In genomic region chr4:76179398-76180318, GRCh38 we compare ENCODE assay signal across 8 cellular contexts. TPM values are rescaled to one million over a fixed set of nuclear protein-coding genes. Genes with fewer than 3 reads are reported as not detected.
DNase-seq lines count a peak whose midpoint lies in the region; ATAC-seq and TF ChIP-seq lines count a peak whose summit lies in the region.

No MANE protein-coding gene starts in this region.

- CTCF ChIA-PET in HEK293T (lab: Yijun Ruan, JAX), result interaction anchor here (0.7 to 3.5 kb wide), 20 partner anchors 9 to 685 kb away, joined by 3 to 43 read pairs (median 4); partner anchors contain the start of genes FAM47E, SCARB2 and STBD1
- CTCF ChIA-PET in SK-N-SH (lab: Yijun Ruan, JAX), result interaction anchor here (0.6 to 7.8 kb wide), 65 partner anchors 10 to 978 kb away, joined by 3 to 160 read pairs (median 5); partner anchors contain the start of genes CCDC158, FAM47E, SCARB2 and SHROOM3
- CTCF ChIA-PET in activated naive CD4-positive, alpha-beta T cell treated with anti-CD3 and anti-CD28 coated beads, Interleukin-2, amount 10 ng/mL, durations not matched to agents 7 days and 5 days (lab: Charles Lee), result interaction anchor here (0.6 to 8.7 kb wide), 36 partner anchors 9 to 325 kb away, joined by 3 to 205 read pairs (median 4); partner anchors contain the start of genes SCARB2 and STBD1

- H3K27ac ChIP-seq in SK-N-SH (ENCODE audit: low read depth in 2 of 2, low read length in 1 of 2) (no peak overlapping the region; a peak in 1 of 4 replicates), upper lobe of right lung (no peak overlapping the region)

- no peak overlapping the region for H2AFZ ChIP-seq in SK-N-SH (ENCODE audit: low read depth)

- H3K4me1 ChIP-seq in SK-N-SH (ENCODE audit: control insufficient read depth in 1 of 2, insufficient read depth in 2 of 2, low read depth in 1 of 2, low read length in 1 of 2) (peaks cover 0 to 2% of the 10 kb centered on the region in 2 experiments; a peak in 1 of 4 replicates), upper lobe of right lung (no peaks in the 10 kb centered on the region)

- H3K36me3 Mint-ChIP-seq in activated naive CD4-positive, alpha-beta T cell treated with anti-CD3 and anti-CD28 coated beads, Interleukin-2, amount 10 ng/mL, durations not matched to agents 7 days and 5 days, result no peaks in the 10 kb centered on the region

- DNase-seq in GM04504 (ENCODE audit: low read depth) (peak; percentile 52), HEK293T (ENCODE audit: extremely low spot score) (peak; percentile 79), NCI-H1048 (lab: John Stamatoyannopoulos, UW) (peak; percentile 60), SK-N-SH (peak; percentile 79), Right ventricle myocardium inferior (ENCODE audit: missing footprints) (peak; percentile 90), posterior vena cava (ENCODE audit: low spot score) (peak; percentile 95), upper lobe of right lung (peak; percentile 89)
- DNase-seq in activated naive CD4-positive, alpha-beta T cell treated with anti-CD3 and anti-CD28 coated beads, Interleukin-2, amount 10 ng/mL, durations not matched to agents 7 days and 5 days, result peak; percentile 88

- H3K4me3 ChIP-seq in SK-N-SH (ENCODE audit: low read depth in 2 of 2, low read length in 1 of 2) (no peak overlapping the region; a peak in 1 of 4 replicates), upper lobe of right lung (no peak overlapping the region)

- peaks cover 7% of the 10 kb centered on the region for H3F3A ChIP-seq in SK-N-SH (replicated peaks; ENCODE audit: insufficient read depth)

- H3K4me2 ChIP-seq in SK-N-SH, result no peak overlapping the region

- peaks cover 10% of the 10 kb centered on the region; the same call in 1 of the 2 replicates for H4K20me1 ChIP-seq in SK-N-SH (ENCODE audit: insufficient read depth)

- intact Hi-C loops in Right ventricle myocardium inferior (cut with DNase I) (loop anchor here (2.0 to 10.0 kb wide), 3 partner anchors 75 to 245 kb away; partner anchors contain the start of genes CCDC158 and FAM47E), posterior vena cava (cut with DNase I) (no loop called here), upper lobe of right lung (cut with DNase I) (no loop called here)

- H3K27me3 ChIP-seq in SK-N-SH (ENCODE audit: insufficient read depth), result no peaks in the 10 kb centered on the region
- no peaks in the 10 kb centered on the region for H3K27me3 ChIP-seq in upper lobe of right lung

- H3K79me2 ChIP-seq in SK-N-SH (ENCODE audit: insufficient read depth), result peaks cover 35% of the 10 kb centered on the region

- WGBS in SK-N-SH (ENCODE audit: low lambda C conversion rate), result 49% methylated on average over 10 of the region's 11 CpGs

- H3K9me3 ChIP-seq in SK-N-SH (no peaks in the 10 kb centered on the region), upper lobe of right lung (no peaks in the 10 kb centered on the region)

- ATAC-seq in Right ventricle myocardium inferior, result peak; percentile 82
- peak; percentile 98 for ATAC-seq in upper lobe of right lung

- H3K4me3 Mint-ChIP-seq in activated naive CD4-positive, alpha-beta T cell treated with anti-CD3 and anti-CD28 coated beads, Interleukin-2, amount 10 ng/mL, durations not matched to agents 7 days and 5 days, result no peak overlapping the region

- TF ChIP-seq RAD21 in SK-N-SH (IDR thresholded peaks at IDR 0.05; ENCODE audit: low read length), result peak; percentile 95

- TF ChIP-seq CTCF in SK-N-SH (IDR thresholded peaks at IDR 0.05), result peak; percentile 95
- TF ChIP-seq CTCF in upper lobe of right lung (IDR thresholded peaks at IDR 0.05), result peak; percentile 93

- H3K27ac Mint-ChIP-seq in activated naive CD4-positive, alpha-beta T cell treated with anti-CD3 and anti-CD28 coated beads, Interleukin-2, amount 10 ng/mL, durations not matched to agents 7 days and 5 days, result no peak overlapping the region

- H3K36me3 ChIP-seq in SK-N-SH (replicated peaks in 1 of 2; ENCODE audit: control insufficient read depth in 1 of 2, insufficient read depth in 2 of 2, low read length in 1 of 2) (peaks cover 27 to 39% of the 10 kb centered on the region in 2 experiments), upper lobe of right lung (peaks cover 56% of the 10 kb centered on the region)

- H3K9ac ChIP-seq in SK-N-SH, result no peak overlapping the region

- no peaks in the 10 kb centered on the region for H3K4me1 Mint-ChIP-seq in activated naive CD4-positive, alpha-beta T cell treated with anti-CD3 and anti-CD28 coated beads, Interleukin-2, amount 10 ng/mL, durations not matched to agents 7 days and 5 days

- no peak for TF ChIP-seq EP300 in SK-N-SH (IDR thresholded peaks at IDR 0.05; ENCODE audit: borderline replicate concordance in 1 of 2, low read depth in 1 of 2, low read length in 1 of 2)

- no peaks in the 10 kb centered on the region for H3K9me3 Mint-ChIP-seq in activated naive CD4-positive, alpha-beta T cell treated with anti-CD3 and anti-CD28 coated beads, Interleukin-2, amount 10 ng/mL, durations not matched to agents 7 days and 5 days

- no peaks in the 10 kb centered on the region for H3K9me2 ChIP-seq in SK-N-SH

- H3K27me3 Mint-ChIP-seq in activated naive CD4-positive, alpha-beta T cell treated with anti-CD3 and anti-CD28 coated beads, Interleukin-2, amount 10 ng/mL, durations not matched to agents 7 days and 5 days, result no peaks in the 10 kb centered on the region

- POLR2A ChIA-PET in HEK293T (lab: Yijun Ruan, JAX), result interaction anchor here (1.0 kb wide), 1 partner anchor 126 kb away, joined by 5 read pairs; no protein-coding TSS in a partner anchor
- POLR2A ChIA-PET in SK-N-SH (lab: Yijun Ruan, JAX), result interaction anchor here (1.1 to 1.4 kb wide), 3 partner anchors 33 to 198 kb away, joined by 3 to 5 read pairs (median 4); partner anchors contain the start of gene STBD1

TF ChIP-seq in HEK293T, 16 proteins besides CTCF, POLR2A, EP300 and RAD21:
- TF ChIP-seq ARNT (IDR thresholded peaks at IDR 0.05), result no peak
- 0 out of 2 replicates have a peak, but pooled peaks have one; percentile 31 for TF ChIP-seq FOXK2 (IDR thresholded peaks at IDR 0.05)

TF ChIP-seq in SK-N-SH, 30 proteins besides CTCF, POLR2A, EP300 and RAD21:
- TF ChIP-seq CHD2 (IDR thresholded peaks at IDR 0.05; ENCODE audit: low read length, partially characterized antibody) (peak; percentile 40), JUND (IDR thresholded peaks at IDR 0.05) (no peak), SMC3 (IDR thresholded peaks at IDR 0.05; ENCODE audit: low read depth, low read length) (peak; percentile 91)

RNA-seq across cellular contexts. Expression of gene NUP54, which starts 31.5 kb away (rescaled TPM):
- 19.4 and 20.4 TPM in 2 replicates for polyA plus RNA-seq in SK-N-SH (2012; rRNA removed)
- 26.8 and 27.3 TPM in 2 replicates for polyA plus RNA-seq in SK-N-SH (2012; cell fraction: cytosol; rRNA removed)
- polyA plus RNA-seq in SK-N-SH (2012; cell fraction: nucleus; rRNA removed), result 10.2 and 25.7 TPM in 2 replicates
- total RNA-seq in Right ventricle myocardium inferior (21.6 TPM), posterior vena cava (10 to 100 TPM; 32.9 to 39.5 TPM), upper lobe of right lung (38.2 TPM)

RNA-seq across cellular contexts. Expression of gene SCARB2, which starts 34.0 kb away (rescaled TPM):
- polyA plus RNA-seq in SK-N-SH (2012; rRNA removed), result 81.3 and 82.6 TPM in 2 replicates
- polyA plus RNA-seq in SK-N-SH (2012; cell fraction: cytosol; rRNA removed), result 108 TPM in 2 replicates
- 45.5 and 83.0 TPM in 2 replicates for polyA plus RNA-seq in SK-N-SH (2012; cell fraction: nucleus; rRNA removed)
- total RNA-seq in Right ventricle myocardium inferior (102 TPM), posterior vena cava (100 to 1,000 TPM; 159 to 169 TPM), upper lobe of right lung (190 TPM)
